In genomic region chr1:222521299-222522104, GRCh38 we compare ENCODE assay signal across 15 cellular contexts. TPM values are rescaled to one million over a fixed set of nuclear protein-coding genes. Genes with fewer than 3 reads are reported as not detected.
DNase-seq lines count a peak whose midpoint lies in the region; ATAC-seq, FAIRE-seq and TF ChIP-seq lines count a peak whose summit lies in the region.
"Had no signal": no experiment of that assay in that cellular context is flagged by ENCODE, and none has a peak within 500 bp of the region (broad histone marks: within the 10 kb centered on the region; RNA-seq: fewer than 3 reads in every experiment).

No MANE protein-coding gene starts in this region.

- no peaks in the 10 kb centered on the region for H3K9me3 ChIP-seq in Panc1 (ENCODE audit: control insufficient read depth, insufficient read depth, low read depth, low read length)
- H3K9me3 ChIP-seq: ascending aorta had no signal

- H3K27ac ChIP-seq in Panc1 (ENCODE audit: low read length): no peak overlapping the region
- H3K27ac ChIP-seq: ascending aorta had no signal

- DNase-seq in H54 (ENCODE audit: insufficient read length, low spot score) (peak; percentile 25), Panc1 (ENCODE audit: low read depth, low spot score) (peak; percentile 35), renal cortical epithelial cell (ENCODE audit: low read depth) (peak; percentile 95), sciatic nerve (ENCODE audit: low spot score) (no peak)
- DNase-seq: activated T-cell treated with anti-CD3 and anti-CD28 coated beads, Interleukin-2, amount 50 U/mL, for 1 hour; CD4-positive, CD25-positive, alpha-beta regulatory T cell; KG1; naive thymus-derived CD8-positive, alpha-beta T cell; NCI-H2171 treated with DMSO at 0.1 percent for 48 hours had no signal

- CTCF ChIA-PET in Panc1 (lab: Charles Lee): no interaction called here

- TF ChIP-seq POLR2A in H54 (IDR thresholded peaks at IDR 0.05; ENCODE audit: low read depth, low read length): no peak

- POLR2A ChIA-PET in Panc1 (lab: Charles Lee): no interaction called here

- intact Hi-C loops in Panc1 (cut with micrococcal nuclease; ENCODE audit: unreplicated experiment) (no loop called here), sciatic nerve (cut with DNase I) (no loop called here)

- TF ChIP-seq CTCF in Panc1 (IDR thresholded peaks at IDR 0.05): no peak

- no peaks in the 10 kb centered on the region for H3K36me3 ChIP-seq in Panc1 (ENCODE audit: control insufficient read depth, insufficient read depth, low read length)
- H3K36me3 ChIP-seq: ascending aorta had no signal

- BruUV-seq in Panc1 (replicated peaks; lab: Mats Ljungman, UMichigan): no TSS peak

- no peaks in the 10 kb centered on the region for H3K4me1 ChIP-seq in Panc1 (ENCODE audit: control insufficient read depth, insufficient read depth, low read length)
- H3K4me1 ChIP-seq: ascending aorta had no signal

- ATAC-seq in Panc1 (peak; percentile 30), esophagus mucosa (peak; percentile 100), HG02678 (IDR thresholded peaks at IDR 0.05; ENCODE audit: unreplicated experiment) (no peak), HG03457 (IDR thresholded peaks at IDR 0.05; ENCODE audit: unreplicated experiment) (no peak), HG02885 (IDR thresholded peaks at IDR 0.05; ENCODE audit: poor library complexity, unreplicated experiment) (no peak), sciatic nerve (no peak)
- ATAC-seq: naive thymus-derived CD8-positive, alpha-beta T cell; WTC11 had no signal

- no peak overlapping the region for H3K4me3 ChIP-seq in Panc1 (ENCODE audit: low read depth in 2 of 2, low read length in 2 of 2)
- H3K4me3 ChIP-seq: ascending aorta had no signal

- no peaks in the 10 kb centered on the region for H3K27me3 ChIP-seq in Panc1 (ENCODE audit: control insufficient read depth, insufficient read depth, low read length)
- H3K27me3 ChIP-seq: ascending aorta had no signal

- no peak for FAIRE-seq in H54 (lab: Jason Lieb, UNC)

- in situ Hi-C loops in Panc1 (cut with HindIII; ENCODE audit: low pct_unique_long_range_greater_than_20kb, low sequenced_read_pairs): no loop called here

RNA-seq across cellular contexts. Expression of gene HHIPL2, which starts 26.4 kb away (rescaled TPM):
- total RNA-seq in Panc1 (2021; ENCODE audit: unreplicated experiment): 14.7 TPM
- polyA plus RNA-seq in Panc1 (2012; ENCODE audit: insufficient read length): 18.3 TPM
- total RNA-seq in esophagus mucosa: 0.08 TPM
- total RNA-seq in renal cortical epithelial cell: 1.2 TPM in 1 of 2 replicates, not detected in the other
- 0.80 TPM for total RNA-seq in sciatic nerve
- total RNA-seq: ascending aorta; CD4-positive, CD25-positive, alpha-beta regulatory T cell had no signal
- polyA plus RNA-seq: CD4-positive, CD25-positive, alpha-beta regulatory T cell; naive thymus-derived CD8-positive, alpha-beta T cell had no signal

Comparison
In these comparisons a context has a peak if more than half of its experiments do, and no peak if none do; other contexts are left out.
1. ATAC-seq: peak in Panc1 (single experiment) and esophagus mucosa (single experiment); none in HG02678 (single experiment), HG03457 (single experiment), HG02885 (single experiment) and sciatic nerve (single experiment).